20 cellular contexts compared by ENCODE assay signal in genomic region chr11:8288824-8289223, GRCh38. TPM values are rescaled to one million over a fixed set of nuclear protein-coding genes. Genes with fewer than 3 reads are reported as not detected.
DNase-seq lines count a peak whose midpoint lies in the region; ATAC-seq and TF ChIP-seq lines count a peak whose summit lies in the region.
"Had no signal": no experiment of that assay in that cellular context is flagged by ENCODE, and none has a peak within 500 bp of the region (broad histone marks: within the 10 kb centered on the region; RNA-seq: fewer than 3 reads in every experiment).

No MANE protein-coding gene starts in this region.

- H3K27me3 ChIP-seq in spleen (replicated peaks in 1 of 7) = peaks cover 0 to 9% (median 0%) of the 10 kb centered on the region in 7 donors

- no peaks in the 10 kb centered on the region for H3K4me1 Mint-ChIP-seq in activated T-cell treated with anti-CD3 and anti-CD28 coated beads, Interleukin-2, amount 50 U/mL, for 24 hours (ENCODE audit: low read depth)
- H3K4me1 Mint-ChIP-seq in activated T-cell treated with anti-CD3 and anti-CD28 coated beads, Interleukin-2, amount 50 U/mL, for 72 hours (ENCODE audit: low read depth) = no peaks in the 10 kb centered on the region
- H3K4me1 Mint-ChIP-seq in T-helper 2 cell treated with Interferon-gamma antibody and Interleukin-4, amounts not matched to agents 5 μg/mL and 100 μg/mL, for 36 hours (ENCODE audit: low read depth) = no peaks in the 10 kb centered on the region
- H3K4me1 Mint-ChIP-seq: B cell had no signal

- peak; percentile 8 for DNase-seq in activated T-cell treated with anti-CD3 and anti-CD28 coated beads, Interleukin-2, amount 50 U/mL, for 24 hours
- no peak for DNase-seq in activated T-cell treated with anti-CD3 and anti-CD28 coated beads, Interleukin-2, amount 50 U/mL, for 72 hours
- DNase-seq in NCI-H82 (lab: John Stamatoyannopoulos, UW) = peak; percentile 73
- DNase-seq in lower leg skin (ENCODE audit: low spot score in 2 of 2) = peak; percentile 9 to 63
- DNase-seq in spleen = peak; percentile 54
- no peak for DNase-seq in NCI-H2171 treated with DMSO at 0.1 percent for 48 hours (lab: John Stamatoyannopoulos, UW)
- no peak for DNase-seq in NAMALWA (ENCODE audit: low spot score)
- DNase-seq in T-helper 2 cell treated with Interferon-gamma antibody and Interleukin-4, amounts not matched to agents 5 μg/mL and 100 μg/mL, for 36 hours (ENCODE audit: low spot score) = no peak
- DNase-seq: Calu3; CD8-positive, alpha-beta T cell; DMS79; HFFc6; NCI-H1930; NCI-H446 treated with DMSO at 0.1 percent for 48 hours; RPMI8226; SIG-M5 had no signal

- H3K9me3 ChIP-seq in spleen = no peaks in the 10 kb centered on the region

- peaks cover 12% of the 10 kb centered on the region for H3K27me3 Mint-ChIP-seq in activated T-cell treated with anti-CD3 and anti-CD28 coated beads, Interleukin-2, amount 50 U/mL, for 24 hours
- peaks cover 9% of the 10 kb centered on the region for H3K27me3 Mint-ChIP-seq in activated T-cell treated with anti-CD3 and anti-CD28 coated beads, Interleukin-2, amount 50 U/mL, for 72 hours (ENCODE audit: low read depth)
- peaks cover 11% of the 10 kb centered on the region for H3K27me3 Mint-ChIP-seq in T-helper 2 cell treated with Interferon-gamma antibody and Interleukin-4, amounts not matched to agents 5 μg/mL and 100 μg/mL, for 36 hours (ENCODE audit: low read depth)

- WGBS in lower leg skin, 2 donors = 71 to 91% methylated on average over 9 of the region's 9 CpGs
- 77 to 91% (median 84%) methylated on average over 9 of the region's 9 CpGs for WGBS in spleen, 5 donors

- H3K9me3 Mint-ChIP-seq in activated T-cell treated with anti-CD3 and anti-CD28 coated beads, Interleukin-2, amount 50 U/mL, for 24 hours = no peaks in the 10 kb centered on the region
- no peaks in the 10 kb centered on the region for H3K9me3 Mint-ChIP-seq in activated T-cell treated with anti-CD3 and anti-CD28 coated beads, Interleukin-2, amount 50 U/mL, for 72 hours
- H3K9me3 Mint-ChIP-seq in T-helper 2 cell treated with Interferon-gamma antibody and Interleukin-4, amounts not matched to agents 5 μg/mL and 100 μg/mL, for 36 hours = no peaks in the 10 kb centered on the region
- H3K9me3 Mint-ChIP-seq: CD8-positive, alpha-beta T cell; HFFc6 had no signal

- ATAC-seq in activated T-cell treated with anti-CD3 and anti-CD28 coated beads, Interleukin-2, amount 50 U/mL, for 72 hours (replicated peaks in 1 of 2) = no peak
- ATAC-seq: CD8-positive, alpha-beta T cell; SK-N-SH treated with all-trans-retinoic acid at 6 μM for 48 hours had no signal

- H3K4me3 Mint-ChIP-seq in activated T-cell treated with anti-CD3 and anti-CD28 coated beads, Interleukin-2, amount 50 U/mL, for 24 hours = no peak overlapping the region
- no peak overlapping the region for H3K4me3 Mint-ChIP-seq in activated T-cell treated with anti-CD3 and anti-CD28 coated beads, Interleukin-2, amount 50 U/mL, for 72 hours
- H3K4me3 Mint-ChIP-seq in T-helper 2 cell treated with Interferon-gamma antibody and Interleukin-4, amounts not matched to agents 5 μg/mL and 100 μg/mL, for 36 hours = no peak overlapping the region
- H3K4me3 Mint-ChIP-seq: B cell; CD8-positive, alpha-beta T cell; HFFc6 had no signal

- H3K27ac Mint-ChIP-seq in activated T-cell treated with anti-CD3 and anti-CD28 coated beads, Interleukin-2, amount 50 U/mL, for 24 hours = no peak overlapping the region
- H3K27ac Mint-ChIP-seq in activated T-cell treated with anti-CD3 and anti-CD28 coated beads, Interleukin-2, amount 50 U/mL, for 72 hours = no peak overlapping the region
- no peak overlapping the region for H3K27ac Mint-ChIP-seq in T-helper 2 cell treated with Interferon-gamma antibody and Interleukin-4, amounts not matched to agents 5 μg/mL and 100 μg/mL, for 36 hours
- H3K27ac Mint-ChIP-seq: B cell; CD8-positive, alpha-beta T cell; HFFc6 had no signal

- TF ChIP-seq CTCF in lower leg skin (IDR thresholded peaks at IDR 0.05) (no peak), spleen (IDR thresholded peaks at IDR 0.05 in 8 of 11, conservative IDR thresholded peaks at IDR 0.05 in 3 of 11) (no peak)

- no peak overlapping the region for H3K27ac ChIP-seq in spleen
- H3K27ac ChIP-seq: HL-60 had no signal

- H3K4me1 ChIP-seq in spleen = peaks cover 0 to 4% (median 1%) of the 10 kb centered on the region in 6 donors

- H3K36me3 Mint-ChIP-seq in activated T-cell treated with anti-CD3 and anti-CD28 coated beads, Interleukin-2, amount 50 U/mL, for 24 hours (ENCODE audit: low read depth) = no peaks in the 10 kb centered on the region
- no peaks in the 10 kb centered on the region for H3K36me3 Mint-ChIP-seq in activated T-cell treated with anti-CD3 and anti-CD28 coated beads, Interleukin-2, amount 50 U/mL, for 72 hours (ENCODE audit: insufficient read depth in 2 of 2)
- H3K36me3 Mint-ChIP-seq in T-helper 2 cell treated with Interferon-gamma antibody and Interleukin-4, amounts not matched to agents 5 μg/mL and 100 μg/mL, for 36 hours (ENCODE audit: low read depth) = no peaks in the 10 kb centered on the region
- H3K36me3 Mint-ChIP-seq: CD8-positive, alpha-beta T cell had no signal

- intact Hi-C loops in lower leg skin (cut with DNase I; ENCODE audit: low total_unique reads) (no loop called here), spleen (cut with DNase I; ENCODE audit: low total_unique reads) (no loop called here)

- no peak overlapping the region for H3K4me3 ChIP-seq in lower leg skin (ENCODE audit: low read depth, poor library complexity, severe bottlenecking)
- no peak overlapping the region for H3K4me3 ChIP-seq in spleen

- H3K36me3 ChIP-seq in spleen = no peaks in the 10 kb centered on the region

- TF ChIP-seq POLR2A in lower leg skin (IDR thresholded peaks at IDR 0.05) = no peak
- no peak for TF ChIP-seq POLR2A in spleen (IDR thresholded peaks at IDR 0.05)

RNA-seq across cellular contexts. Expression of gene LMO1, which starts 25.1 kb away (rescaled TPM):
- total RNA-seq in activated T-cell treated with anti-CD3 and anti-CD28 coated beads, Interleukin-2, amount 50 U/mL, for 72 hours = under 1 TPM in 1 of 2 donors, not detected in 1; 0.32 TPM
- total RNA-seq in lower leg skin = 10 to 100 TPM in 1 of 4 donors, 1 to 10 TPM in 3; 7.0 to 19.3 (median 8.4) TPM
- 1 to 10 TPM in 2 of 7 donors, under 1 TPM in 1, not detected in 4; 0.57 to 1.0 (median 1.0) TPM for total RNA-seq in spleen
- polyA plus RNA-seq in spleen = under 1 TPM in 2 of 3 donors, not detected in 1; 0.17 to 0.20 TPM
- total RNA-seq: B cell; Calu3; CD8-positive, alpha-beta T cell; HFFc6; M059J had no signal

Comparison
In these comparisons a context has a peak if more than half of its experiments do, and no peak if none do; other contexts are left out.
1. DNase-seq: peak in activated T-cell treated with anti-CD3 and anti-CD28 coated beads, Interleukin-2, amount 50 U/mL, for 24 hours (single experiment), NCI-H82 (single experiment), lower leg skin (2 of 2) and spleen (single experiment); none in activated T-cell treated with anti-CD3 and anti-CD28 coated beads, Interleukin-2, amount 50 U/mL, for 72 hours (0 of 2), NCI-H2171 treated with DMSO at 0.1 percent for 48 hours (single experiment), NAMALWA (single experiment) and T-helper 2 cell treated with Interferon-gamma antibody and Interleukin-4, amounts not matched to agents 5 μg/mL and 100 μg/mL, for 36 hours (single experiment).